Comparison of ENCODE assay signal across 8 cellular contexts in genomic region chr9:3526903-3527652, GRCh38. TPM values are rescaled to one million over a fixed set of nuclear protein-coding genes. Genes with fewer than 3 reads are reported as not detected.
DNase-seq lines count a peak whose midpoint lies in the region; ATAC-seq and TF ChIP-seq lines count a peak whose summit lies in the region.

No MANE protein-coding gene starts in this region.

- 9% methylated on average over 23 of the region's 23 CpGs for WGBS in hepatocyte (ENCODE audit: low lambda C conversion rate, missing lambda C conversion rate)

- peak overlapping the region; percentile 88 for H2AFZ ChIP-seq in hepatocyte

- no peak for TF ChIP-seq CTCF in hepatocyte (IDR thresholded peaks at IDR 0.05; ENCODE audit: poor library complexity)

- H3K4me3 ChIP-seq in BLaER1 treated with 17β-estradiol and CSF1 and Interleukin-3, amounts not matched to agents 10 nM and 100 nM: peak overlapping the region; percentile 75 to 100 (median 99)
- peak overlapping the region; percentile 59 for H3K4me3 ChIP-seq in hepatocyte
- H3K4me3 ChIP-seq in skeletal muscle tissue (ENCODE audit: low read length in 3 of 3): peak overlapping the region; percentile 93 to 99 (median 99)

- H3K36me3 ChIP-seq in BLaER1 treated with 17β-estradiol and CSF1 and Interleukin-3, amounts not matched to agents 10 nM and 100 nM: peaks cover 6 to 28% (median 11%) of the 10 kb centered on the region in 11 experiments; a peak in 15 of 22 replicates
- no peaks in the 10 kb centered on the region for H3K36me3 ChIP-seq in hepatocyte (replicated peaks; ENCODE audit: insufficient read depth, low read depth)
- peaks cover 0 to 5% (median 0%) of the 10 kb centered on the region in 3 donors for H3K36me3 ChIP-seq in skeletal muscle tissue (ENCODE audit: control insufficient read depth in 3 of 3, insufficient read depth in 3 of 3, low read length in 3 of 3)

- peaks cover 18 to 48% (median 29%) of the 10 kb centered on the region in 10 experiments for H3K4me1 ChIP-seq in BLaER1 treated with 17β-estradiol and CSF1 and Interleukin-3, amounts not matched to agents 10 nM and 100 nM
- H3K4me1 ChIP-seq in hepatocyte (ENCODE audit: insufficient read depth): peaks cover 8% of the 10 kb centered on the region
- H3K4me1 ChIP-seq in skeletal muscle tissue (ENCODE audit: control insufficient read depth in 3 of 3, insufficient read depth in 3 of 3, low read length in 3 of 3): peaks cover 7 to 26% (median 17%) of the 10 kb centered on the region in 3 donors

- H3K27me3 ChIP-seq in BLaER1 treated with 17β-estradiol and CSF1 and Interleukin-3, amounts not matched to agents 10 nM and 100 nM: no peaks in the 10 kb centered on the region
- no peaks in the 10 kb centered on the region for H3K27me3 ChIP-seq in hepatocyte
- no peaks in the 10 kb centered on the region for H3K27me3 ChIP-seq in skeletal muscle tissue (ENCODE audit: control insufficient read depth in 3 of 3, insufficient read depth in 3 of 3, low read length in 3 of 3)

- no peaks in the 10 kb centered on the region for H4K20me1 ChIP-seq in BLaER1 treated with 17β-estradiol and CSF1 and Interleukin-3, amounts not matched to agents 10 nM and 100 nM
- H4K20me1 ChIP-seq in hepatocyte (ENCODE audit: insufficient read depth, poor library complexity, severe bottlenecking): no peaks in the 10 kb centered on the region

- peak overlapping the region; percentile 98 to 100 (median 100) for H3K27ac ChIP-seq in BLaER1 treated with 17β-estradiol and CSF1 and Interleukin-3, amounts not matched to agents 10 nM and 100 nM
- H3K27ac ChIP-seq in angular gyrus (ENCODE audit: low read depth, low read length) (peak overlapping the region; percentile 100), hepatocyte (peak overlapping the region; percentile 100), skeletal muscle tissue (ENCODE audit: low read depth, low read length) (peak overlapping the region; percentile 100)

- H3K9ac ChIP-seq in BLaER1 treated with 17β-estradiol and CSF1 and Interleukin-3, amounts not matched to agents 10 nM and 100 nM: peak overlapping the region; percentile 98 to 100 (median 99)
- H3K9ac ChIP-seq in skeletal muscle tissue (ENCODE audit: low read depth in 1 of 3, low read length in 3 of 3): peak overlapping the region; percentile 100

- peaks cover 62% of the 10 kb centered on the region for H3K79me2 ChIP-seq in hepatocyte

- DNase-seq in NCI-H345 (lab: John Stamatoyannopoulos, UW): peak; percentile 65
- DNase-seq in hepatocyte (ENCODE audit: low spot score): peak; percentile 35
- DNase-seq in LoVo (ENCODE audit: low spot score): no peak

- peak; percentile 28 for ATAC-seq in GM18861 (IDR thresholded peaks at IDR 0.05; ENCODE audit: unreplicated experiment)
- peak; percentile 41 for ATAC-seq in HG03045 (IDR thresholded peaks at IDR 0.05; ENCODE audit: unreplicated experiment)

- H3K9me3 ChIP-seq in BLaER1 treated with 17β-estradiol and CSF1 and Interleukin-3, amounts not matched to agents 10 nM and 100 nM (replicated peaks in 1 of 11): no peaks in the 10 kb centered on the region; a peak in 1 of 22 replicates
- no peaks in the 10 kb centered on the region for H3K9me3 ChIP-seq in hepatocyte (ENCODE audit: low read depth)
- no peaks in the 10 kb centered on the region for H3K9me3 ChIP-seq in skeletal muscle tissue (ENCODE audit: control insufficient read depth in 3 of 3, low read length in 3 of 3)

- H3K4me2 ChIP-seq in BLaER1 treated with 17β-estradiol and CSF1 and Interleukin-3, amounts not matched to agents 10 nM and 100 nM: peak overlapping the region; percentile 73 to 96 (median 92)
- peak overlapping the region; percentile 79 for H3K4me2 ChIP-seq in hepatocyte

- H3K9me2 ChIP-seq in hepatocyte (replicated peaks; ENCODE audit: insufficient read depth): no peaks in the 10 kb centered on the region

RNA-seq across cellular contexts. Expression of gene RFX3, which starts 1.3 kb away (rescaled TPM):
- total RNA-seq in hepatocyte (6.5 and 7.9 TPM in 2 replicates), skeletal muscle tissue (9.9 TPM)
- 4.4 and 5.8 TPM in 2 replicates for polyA plus RNA-seq in hepatocyte
